Comparison of ENCODE assay signal across 6 cellular contexts in the genomic region with DNA sequence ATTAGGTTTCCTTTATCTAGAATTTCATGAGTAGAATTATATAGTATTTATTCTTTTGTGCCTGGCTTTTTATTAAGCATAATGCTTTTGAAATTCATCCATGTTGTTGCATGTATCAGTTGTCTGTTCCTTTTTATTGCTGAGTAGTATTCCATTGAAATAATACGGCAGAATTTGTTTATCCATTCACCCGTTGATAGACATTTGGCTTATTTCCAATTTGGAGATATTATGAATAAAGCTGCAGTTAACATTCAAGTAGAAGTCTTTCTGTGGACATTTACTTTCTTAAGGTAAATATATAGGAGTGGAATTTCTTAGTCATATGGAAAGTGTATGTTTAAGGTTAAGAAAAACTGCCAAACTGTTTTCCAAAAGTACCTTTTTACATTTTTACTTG.
"Had no signal": no experiment of that assay in that cellular context is flagged by ENCODE, and none has a peak within 500 bp of the region (broad histone marks: within the 10 kb centered on the region; RNA-seq: fewer than 3 reads in every experiment).

No MANE protein-coding gene starts in this region.

- H2AFZ ChIP-seq: GM23248 had no signal

- H3K9me3 ChIP-seq: HAP-1 had no signal

- H3K9ac ChIP-seq: GM23248 had no signal

- H3K27ac ChIP-seq: GM23248 had no signal

- H3K4me1 ChIP-seq: HAP-1 had no signal

- DNase-seq: GM23248, GOT3, H7, IMR-90, KBM-7 had no signal

- H3K4me3 ChIP-seq: GM23248, HAP-1 had no signal
